Comparison of ENCODE assay signal across 8 cellular contexts in the genomic region with DNA sequence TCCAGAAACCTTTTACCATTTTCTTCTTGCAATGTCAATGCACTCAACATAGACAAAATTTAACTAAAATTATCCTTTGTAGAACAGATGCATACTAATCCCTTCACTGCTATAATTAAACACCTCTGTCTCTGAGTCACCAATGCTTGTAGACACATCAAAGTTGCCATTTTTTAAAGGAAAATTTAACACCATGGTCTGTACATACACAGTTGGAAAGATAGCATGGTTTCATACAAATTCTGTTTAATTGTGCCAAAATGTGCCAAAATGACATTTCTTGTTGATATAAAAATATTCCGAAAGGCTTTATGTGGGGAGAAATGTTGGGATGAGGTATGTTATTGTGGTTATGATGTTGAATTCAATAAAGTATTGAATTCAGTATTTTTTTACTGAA.
"Had no signal": no experiment of that assay in that cellular context is flagged by ENCODE, and none has a peak within 500 bp of the region (broad histone marks: within the 10 kb centered on the region; RNA-seq: fewer than 3 reads in every experiment).

No MANE protein-coding gene starts in this region.

- DNase-seq: GM23248, GOT3, H7, H9, HCEC 1CT, HFFc6 had no signal

- H3K27ac Mint-ChIP-seq: GM23338, H9, HFFc6 had no signal

- H3K4me1 Mint-ChIP-seq: H9 had no signal

- ATAC-seq: GM23338, HCT116 had no signal

- H3K4me3 Mint-ChIP-seq: GM23338, H9, HFFc6 had no signal

- H3K9me3 Mint-ChIP-seq: GM23338 had no signal
